8 cellular contexts compared by ENCODE assay signal in genomic region chr13:50893211-50893852, GRCh38. TPM values are rescaled to one million over a fixed set of nuclear protein-coding genes. Genes with fewer than 3 reads are reported as not detected.
DNase-seq lines count a peak whose midpoint lies in the region; ATAC-seq and TF ChIP-seq lines count a peak whose summit lies in the region.

No MANE protein-coding gene starts in this region.

- H2AFZ ChIP-seq in neural progenitor cell (replicated peaks): peak overlapping the region; percentile 57

- peak; percentile 19 for DNase-seq in GM04503 (ENCODE audit: low read depth)
- peak in 1 of 2 experiments; percentile 59 for DNase-seq in HL-60 (ENCODE audit: low read depth in 1 of 2, low spot score in 1 of 2)
- peak; percentile 45 for DNase-seq in activated CD4-positive, alpha-beta memory T cell treated with anti-CD3 and anti-CD28 coated beads, Interleukin-2, amount 10 ng/mL, durations not matched to agents 7 days and 5 days
- no peak for DNase-seq in neural progenitor cell (ENCODE audit: low spot score)
- no peak for DNase-seq in effector CD8-positive, alpha-beta T cell (lab: John Stamatoyannopoulos, UW)
- DNase-seq in UCSD-AML1 (lab: John Stamatoyannopoulos, UW; ENCODE audit: unreplicated experiment): no peak
- no peak for DNase-seq in cerebellar cortex (ENCODE audit: low spot score)

- no peak overlapping the region for H3K4me3 ChIP-seq in HL-60 (replicated peaks; ENCODE audit: insufficient read depth, low read length)
- H3K4me3 ChIP-seq in neural progenitor cell: no peak overlapping the region

- H3K9me3 ChIP-seq in neural progenitor cell (ENCODE audit: low read depth): no peaks in the 10 kb centered on the region

- peaks cover 14% of the 10 kb centered on the region for H3K9me3 Mint-ChIP-seq in activated CD4-positive, alpha-beta memory T cell treated with anti-CD3 and anti-CD28 coated beads, Interleukin-2, amount 10 ng/mL, durations not matched to agents 7 days and 5 days
- no peaks in the 10 kb centered on the region for H3K9me3 Mint-ChIP-seq in neural progenitor cell

- H4K20me1 ChIP-seq in neural progenitor cell (ENCODE audit: low read depth): no peaks in the 10 kb centered on the region

- H3K27me3 ChIP-seq in HL-60 (ENCODE audit: insufficient read depth, poor library complexity, severe bottlenecking) (no peaks in the 10 kb centered on the region), neural progenitor cell (no peaks in the 10 kb centered on the region)

- H3K36me3 ChIP-seq in neural progenitor cell: no peaks in the 10 kb centered on the region

- no peak overlapping the region for H3K9ac ChIP-seq in neural progenitor cell

- peaks cover 17% of the 10 kb centered on the region for H3K36me3 Mint-ChIP-seq in activated CD4-positive, alpha-beta memory T cell treated with anti-CD3 and anti-CD28 coated beads, Interleukin-2, amount 10 ng/mL, durations not matched to agents 7 days and 5 days (ENCODE audit: low read depth)
- no peaks in the 10 kb centered on the region for H3K36me3 Mint-ChIP-seq in neural progenitor cell

- TF ChIP-seq CTCF in HL-60 (IDR thresholded peaks at IDR 0.05; ENCODE audit: insufficient read depth, low read length): no peak
- no peak for TF ChIP-seq CTCF in neural progenitor cell (IDR thresholded peaks at IDR 0.05)

- no peaks in the 10 kb centered on the region for H3K79me2 ChIP-seq in neural progenitor cell (ENCODE audit: low read depth)

- ATAC-seq in GM21390 (IDR thresholded peaks at IDR 0.05; ENCODE audit: unreplicated experiment): peak; percentile 75

- H3K27ac ChIP-seq in HL-60 (replicated peaks) (peak overlapping the region; percentile 80), neural progenitor cell (no peak overlapping the region)

- POLR2A ChIA-PET in activated CD4-positive, alpha-beta memory T cell treated with anti-CD3 and anti-CD28 coated beads, Interleukin-2, amount 10 ng/mL, durations not matched to agents 7 days and 5 days (lab: Charles Lee): interaction anchor here (0.7 to 6.2 kb wide), 18 partner anchors 9 to 1449 kb away, joined by 3 to 247 read pairs (median 5); partner anchors contain the start of genes CAB39L, KPNA3, RNASEH2B and SETDB2

- H3F3A ChIP-seq in neural progenitor cell (ENCODE audit: low read depth): no peaks in the 10 kb centered on the region

- CTCF ChIA-PET in activated CD4-positive, alpha-beta memory T cell treated with anti-CD3 and anti-CD28 coated beads, Interleukin-2, amount 10 ng/mL, durations not matched to agents 7 days and 5 days (lab: Charles Lee): interaction anchor here (0.5 to 8.2 kb wide), 6 partner anchors 11 to 1557 kb away, joined by 3 to 131 read pairs (median 6); partner anchors contain the start of genes RNASEH2B and VPS36

- H3K27ac Mint-ChIP-seq in activated CD4-positive, alpha-beta memory T cell treated with anti-CD3 and anti-CD28 coated beads, Interleukin-2, amount 10 ng/mL, durations not matched to agents 7 days and 5 days: peak overlapping the region; percentile 96
- H3K27ac Mint-ChIP-seq in neural progenitor cell: no peak overlapping the region

- peak overlapping the region; percentile 69 for H3K4me3 Mint-ChIP-seq in activated CD4-positive, alpha-beta memory T cell treated with anti-CD3 and anti-CD28 coated beads, Interleukin-2, amount 10 ng/mL, durations not matched to agents 7 days and 5 days
- no peak overlapping the region for H3K4me3 Mint-ChIP-seq in neural progenitor cell

- peaks cover 8% of the 10 kb centered on the region for H3K4me1 ChIP-seq in neural progenitor cell

- H3K4me2 ChIP-seq in neural progenitor cell: no peak overlapping the region

- peaks cover 47% of the 10 kb centered on the region for H3K4me1 Mint-ChIP-seq in activated CD4-positive, alpha-beta memory T cell treated with anti-CD3 and anti-CD28 coated beads, Interleukin-2, amount 10 ng/mL, durations not matched to agents 7 days and 5 days
- peaks cover 21% of the 10 kb centered on the region for H3K4me1 Mint-ChIP-seq in neural progenitor cell

- peaks cover 2% of the 10 kb centered on the region for H3K27me3 Mint-ChIP-seq in activated CD4-positive, alpha-beta memory T cell treated with anti-CD3 and anti-CD28 coated beads, Interleukin-2, amount 10 ng/mL, durations not matched to agents 7 days and 5 days
- H3K27me3 Mint-ChIP-seq in neural progenitor cell (ENCODE audit: insufficient read depth, low read depth): peaks cover 4% of the 10 kb centered on the region

RNA-seq across cellular contexts. Expression of gene RNASEH2B, which starts 16.3 kb away (rescaled TPM):
- total RNA-seq in activated CD4-positive, alpha-beta memory T cell treated with anti-CD3 and anti-CD28 coated beads, Interleukin-2, amount 10 ng/mL, durations not matched to agents 7 days and 5 days: 10 to 100 TPM; 87.4 to 90.5 TPM
- 41.0 and 57.5 TPM in 2 replicates for total RNA-seq in neural progenitor cell (ENCODE audit: low replicate concordance)

RNA-seq across cellular contexts. Expression of gene DLEU7, which starts 49.8 kb away (rescaled TPM):
- total RNA-seq in activated CD4-positive, alpha-beta memory T cell treated with anti-CD3 and anti-CD28 coated beads, Interleukin-2, amount 10 ng/mL, durations not matched to agents 7 days and 5 days: not detected
- 0.25 TPM in 1 of 2 replicates, not detected in the other for total RNA-seq in neural progenitor cell (ENCODE audit: low replicate concordance)

Comparison
In these comparisons a context has a peak if more than half of its experiments do, and no peak if none do; other contexts are left out.
1. DNase-seq: peak in GM04503 (single experiment) and activated CD4-positive, alpha-beta memory T cell treated with anti-CD3 and anti-CD28 coated beads, Interleukin-2, amount 10 ng/mL, durations not matched to agents 7 days and 5 days (single experiment); none in neural progenitor cell (single experiment), effector CD8-positive, alpha-beta T cell (single experiment), UCSD-AML1 (single experiment) and cerebellar cortex (single experiment).